Comparison of ENCODE assay signal across 16 cellular contexts in genomic region chr5:140238756-140239155, GRCh38.
DNase-seq lines count a peak whose midpoint lies in the region; ATAC-seq and TF ChIP-seq lines count a peak whose summit lies in the region.
"Had no signal": no experiment of that assay in that cellular context is flagged by ENCODE, and none has a peak within 500 bp of the region (broad histone marks: within the 10 kb centered on the region; RNA-seq: fewer than 3 reads in every experiment).

No MANE protein-coding gene starts in this region.

- H3K4me3 ChIP-seq in mucosa of stomach (ENCODE audit: low read length) (no peak overlapping the region), neutrophil (ENCODE audit: low read depth in 1 of 2, low read length in 1 of 2) (no peak overlapping the region), stomach (no peak overlapping the region)
- H3K4me3 ChIP-seq: GM23338 had no signal

- H3K9me3 ChIP-seq in mucosa of stomach (ENCODE audit: control insufficient read depth, low read length): no peaks in the 10 kb centered on the region
- no peaks in the 10 kb centered on the region for H3K9me3 ChIP-seq in neutrophil
- H3K9me3 ChIP-seq in stomach: no peaks in the 10 kb centered on the region

- peak overlapping the region; percentile 84 for H3K27ac ChIP-seq in neutrophil
- peak overlapping the region; percentile 65 to 82 (median 79) for H3K27ac ChIP-seq in stomach

- no peak for TF ChIP-seq CTCF in neutrophil (IDR thresholded peaks at IDR 0.05)
- TF ChIP-seq CTCF in stomach (IDR thresholded peaks at IDR 0.05): no peak

- WGBS in stomach, 5 donors: 67 to 85% (median 80%) methylated on average over 5 to 6 of the region's 6 CpGs

- H3K9ac ChIP-seq in mucosa of stomach (ENCODE audit: low read length): peak overlapping the region; percentile 27

- intact Hi-C loops in stomach (cut with DNase I; ENCODE audit: low total_unique reads): loop anchor here (10.0 kb wide), 1 partner anchor 54 kb away; no protein-coding TSS in a partner anchor

- TF ChIP-seq POLR2A in stomach (IDR thresholded peaks at IDR 0.05): no peak

- TF ChIP-seq EP300 in stomach (IDR thresholded peaks at IDR 0.05): no peak

- DNase-seq in stomach (no peak), left lobe of liver (ENCODE audit: low spot score) (no peak)
- DNase-seq: C1 segment of cervical spinal cord; Calu3; CD4-positive, alpha-beta memory T cell; COR-L47; DMS53; DMS79 treated with DMSO at 0.1 percent for 48 hours; GF-D8; H9 had no signal

- H3K27me3 ChIP-seq in mucosa of stomach (ENCODE audit: control insufficient read depth, insufficient read depth, low read length) (no peaks in the 10 kb centered on the region), neutrophil (no peaks in the 10 kb centered on the region), stomach (no peaks in the 10 kb centered on the region)

- H3K4me1 ChIP-seq in mucosa of stomach (ENCODE audit: control insufficient read depth, insufficient read depth, low read length) (peaks cover 80% of the 10 kb centered on the region), neutrophil (ENCODE audit: control insufficient read depth in 1 of 2, insufficient read depth in 1 of 2, low read depth in 1 of 2, low read length in 1 of 2) (peaks cover 76 to 86% of the 10 kb centered on the region in 2 experiments), stomach (peaks cover 81 to 100% (median 89%) of the 10 kb centered on the region in 4 donors)

- ATAC-seq in HG03460 (IDR thresholded peaks at IDR 0.05; ENCODE audit: unreplicated experiment) (no peak), left lobe of liver (no peak), HG02938 (IDR thresholded peaks at IDR 0.05; ENCODE audit: unreplicated experiment) (no peak)
- ATAC-seq: HCT116 had no signal

- H3K36me3 ChIP-seq in mucosa of stomach (ENCODE audit: control insufficient read depth, insufficient read depth, low read length): peaks cover 9% of the 10 kb centered on the region
- H3K36me3 ChIP-seq in neutrophil: peaks cover 9% of the 10 kb centered on the region
- peaks cover 6 to 33% (median 20%) of the 10 kb centered on the region in 4 donors for H3K36me3 ChIP-seq in stomach
